Comparison of ENCODE assay signal across 14 cellular contexts in genomic region chr9:117835798-117836197, GRCh38.
DNase-seq lines count a peak whose midpoint lies in the region; ATAC-seq and TF ChIP-seq lines count a peak whose summit lies in the region.
"Had no signal": no experiment of that assay in that cellular context is flagged by ENCODE, and none has a peak within 500 bp of the region (broad histone marks: within the 10 kb centered on the region; RNA-seq: fewer than 3 reads in every experiment).

No MANE protein-coding gene starts in this region.

- H3K4me2 ChIP-seq in GM23248 (ENCODE audit: unreplicated experiment), result no peak overlapping the region
- H3K4me2 ChIP-seq: BLaER1 had no signal

- H3K9me3 ChIP-seq in GM23248 (ENCODE audit: low read depth), result no peaks in the 10 kb centered on the region
- no peaks in the 10 kb centered on the region for H3K9me3 ChIP-seq in ascending aorta
- H3K9me3 ChIP-seq: BLaER1, MG63 had no signal

- H3K4me3 ChIP-seq in GM23248 (no peak overlapping the region), ascending aorta (no peak overlapping the region)
- H3K4me3 ChIP-seq: BLaER1, MG63 had no signal

- no peak overlapping the region for H3K9ac ChIP-seq in GM23248
- H3K9ac ChIP-seq: BLaER1 had no signal

- in situ Hi-C loops in GM23248 (cut with MboI), result no loop called here

- 15 to 43% methylated on average over 1 of the region's 1 CpG for WGBS in GM23248 (ENCODE audit: low coverage in 1 of 2, low lambda C conversion rate in 2 of 2, missing lambda C conversion rate in 2 of 2), 2 experiments

- H3K27me3 ChIP-seq in GM23248 (replicated peaks; ENCODE audit: insufficient read depth) (no peaks in the 10 kb centered on the region), ascending aorta (no peaks in the 10 kb centered on the region)
- H3K27me3 ChIP-seq: BLaER1, brain microvascular endothelial cell, MG63 had no signal

- peaks cover 21% of the 10 kb centered on the region for H3K27me3 Mint-ChIP-seq in activated CD8-positive, alpha-beta T cell treated with anti-CD3 and anti-CD28 coated beads for 36 hours

- ATAC-seq in GM18519 (IDR thresholded peaks at IDR 0.05; ENCODE audit: low FRiP score, unreplicated experiment) (peak; percentile 99), GM21367 (IDR thresholded peaks at IDR 0.05; ENCODE audit: unreplicated experiment) (peak; percentile 79), HG02884 (IDR thresholded peaks at IDR 0.05; ENCODE audit: unreplicated experiment) (peak; percentile 98), HG03521 (IDR thresholded peaks at IDR 0.05; ENCODE audit: unreplicated experiment) (peak; percentile 68)
- ATAC-seq in activated CD8-positive, alpha-beta T cell treated with anti-CD3 and anti-CD28 coated beads for 36 hours, result no peak
- ATAC-seq: naive thymus-derived CD4-positive, alpha-beta T cell had no signal

- CTCF ChIA-PET in activated CD8-positive, alpha-beta T cell treated with anti-CD3 and anti-CD28 coated beads for 36 hours (lab: Charles Lee), result no interaction called here

- H4K20me1 ChIP-seq in GM23248 (ENCODE audit: insufficient read depth), result no peaks in the 10 kb centered on the region
- H4K20me1 ChIP-seq: BLaER1 had no signal

- DNase-seq in GM23248 (no peak), ascending aorta (ENCODE audit: low spot score in 2 of 2) (no peak), NCI-H226 (no peak)
- DNase-seq in activated CD8-positive, alpha-beta T cell treated with anti-CD3 and anti-CD28 coated beads for 36 hours, result no peak
- DNase-seq: activated CD4-positive, alpha-beta T cell treated with anti-CD3 and anti-CD28 coated beads for 1 hour; brain microvascular endothelial cell; MG63; naive thymus-derived CD4-positive, alpha-beta T cell; NCI-H2171 treated with DMSO at 0.1 percent for 48 hours had no signal

- H3K36me3 Mint-ChIP-seq in activated CD8-positive, alpha-beta T cell treated with anti-CD3 and anti-CD28 coated beads for 36 hours (ENCODE audit: low read depth), result no peaks in the 10 kb centered on the region

- H3K36me3 ChIP-seq in GM23248 (ENCODE audit: low read depth) (no peaks in the 10 kb centered on the region), ascending aorta (no peaks in the 10 kb centered on the region)
- H3K36me3 ChIP-seq: BLaER1, brain microvascular endothelial cell, MG63 had no signal

- POLR2A ChIA-PET in activated CD8-positive, alpha-beta T cell treated with anti-CD3 and anti-CD28 coated beads for 36 hours (lab: Charles Lee), result no interaction called here

- TF ChIP-seq CTCF in ascending aorta (IDR thresholded peaks at IDR 0.05), result no peak
- no peak for TF ChIP-seq CTCF in activated CD8-positive, alpha-beta T cell treated with anti-CD3 and anti-CD28 coated beads for 36 hours (IDR thresholded peaks at IDR 0.05)

- no peak overlapping the region for H2AFZ ChIP-seq in GM23248

- intact Hi-C loops in ascending aorta (cut with DNase I), result no loop called here
- intact Hi-C loops in activated CD8-positive, alpha-beta T cell treated with anti-CD3 and anti-CD28 coated beads for 36 hours (cut with micrococcal nuclease), result no loop called here

- H3K79me2 ChIP-seq in GM23248 (ENCODE audit: insufficient read depth), result no peaks in the 10 kb centered on the region

- H3K27ac ChIP-seq in GM23248, result no peak overlapping the region
- no peak overlapping the region for H3K27ac ChIP-seq in ascending aorta
- H3K27ac ChIP-seq: BLaER1, brain microvascular endothelial cell had no signal

- H3K9me3 Mint-ChIP-seq in activated CD8-positive, alpha-beta T cell treated with anti-CD3 and anti-CD28 coated beads for 36 hours, result no peaks in the 10 kb centered on the region

- H3K4me1 ChIP-seq in GM23248 (ENCODE audit: insufficient read depth), result no peaks in the 10 kb centered on the region
- no peaks in the 10 kb centered on the region for H3K4me1 ChIP-seq in ascending aorta
- H3K4me1 ChIP-seq: BLaER1 had no signal

- H3F3A ChIP-seq in GM23248 (ENCODE audit: insufficient read depth), result no peaks in the 10 kb centered on the region

- H3K4me1 Mint-ChIP-seq in activated CD8-positive, alpha-beta T cell treated with anti-CD3 and anti-CD28 coated beads for 36 hours (ENCODE audit: low read depth), result no peaks in the 10 kb centered on the region

- H3K4me3 Mint-ChIP-seq in activated CD8-positive, alpha-beta T cell treated with anti-CD3 and anti-CD28 coated beads for 36 hours, result no peak overlapping the region
- H3K4me3 Mint-ChIP-seq: naive thymus-derived CD4-positive, alpha-beta T cell had no signal

- no peak overlapping the region for H3K27ac Mint-ChIP-seq in activated CD8-positive, alpha-beta T cell treated with anti-CD3 and anti-CD28 coated beads for 36 hours
- H3K27ac Mint-ChIP-seq: naive thymus-derived CD4-positive, alpha-beta T cell had no signal

- no peaks in the 10 kb centered on the region for H3K9me2 ChIP-seq in GM23248 (ENCODE audit: insufficient read depth)
